ENCODE assay signal across 27 cellular contexts in the genomic region with DNA sequence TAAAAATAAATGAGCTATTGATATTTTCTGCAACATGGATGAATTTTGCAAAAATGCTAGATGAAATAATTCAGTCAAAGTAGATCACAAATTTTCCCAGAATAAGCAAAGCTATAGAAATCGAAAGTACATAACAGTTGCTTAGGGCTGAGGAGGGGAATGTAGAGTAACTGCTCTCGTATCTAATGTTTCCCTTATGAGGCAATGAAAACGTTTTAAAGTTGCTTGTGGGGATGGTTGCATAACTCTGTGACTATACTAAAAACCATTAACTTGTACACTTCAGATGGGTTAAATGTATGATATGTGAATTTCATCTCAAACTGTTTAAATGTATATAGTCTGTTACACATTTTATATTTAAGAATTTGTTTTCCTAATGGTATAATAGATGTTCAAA.
DNase-seq lines count a peak whose midpoint lies in the region; ATAC-seq, FAIRE-seq and TF ChIP-seq lines count a peak whose summit lies in the region.
"Had no signal": no experiment of that assay in that cellular context is flagged by ENCODE, and none has a peak within 500 bp of the region (broad histone marks: within the 10 kb centered on the region; RNA-seq: fewer than 3 reads in every experiment).

No MANE protein-coding gene starts in this region.

- H2AK9ac ChIP-seq in IMR-90 (replicated peaks; ENCODE audit: low read depth, low read length, poor library complexity), result no peak overlapping the region

- H4K20me1 ChIP-seq in IMR-90 (ENCODE audit: insufficient read depth, low read length), result no peaks in the 10 kb centered on the region

- no peaks in the 10 kb centered on the region for H3K36me3 Mint-ChIP-seq in Calu3 (ENCODE audit: insufficient read depth, unreplicated experiment)

- CTCF ChIA-PET in IMR-90 (lab: Yijun Ruan, JAX) (no interaction called here), Calu3 (lab: Charles Lee) (no interaction called here)

- no peak overlapping the region for H2AFZ ChIP-seq in IMR-90 (replicated peaks; ENCODE audit: low read length, poor library complexity)

- no peak overlapping the region for H2BK5ac ChIP-seq in IMR-90 (ENCODE audit: low read depth, low read length, poor library complexity, severe bottlenecking)

- DNase-seq in AG09309 (ENCODE audit: low read depth) (peak; percentile 21), IMR-90 (peak; percentile 64), SIG-M5 treated with dmso at 0.1 percent for 504 hours (lab: John Stamatoyannopoulos, UW; ENCODE audit: unreplicated experiment) (peak; percentile 92), fibroblast of pulmonary artery (ENCODE audit: low read depth) (peak; percentile 4), kidney (no peak), NCI-H187 (lab: John Stamatoyannopoulos, UW) (no peak), Calu3 (no peak)
- DNase-seq in activated effector memory CD4-positive, alpha-beta T cell treated with anti-CD3 and anti-CD28 coated beads, Interleukin-2, amount 50 U/mL, for 16 hours, result no peak
- DNase-seq: activated B cell treated with CpG ODN at 0.5 μM for 24 hours, aorta, C1 segment of cervical spinal cord, Caco-2, caudate nucleus, dermis blood vessel endothelial cell, DND-41, NCI-H146, NCI-H2171, NCI-H524, T1000 had no signal

- no peak overlapping the region for H3K14ac ChIP-seq in IMR-90 (replicated peaks; ENCODE audit: low read depth, low read length)

- in situ Hi-C loops in IMR-90 (cut with MboI; ENCODE audit: low sequenced_read_pairs), result no loop called here

- no peak for TF ChIP-seq RAD21 in IMR-90 (IDR thresholded peaks at IDR 0.05; ENCODE audit: low read length)

- H3K9me3 ChIP-seq in IMR-90 (ENCODE audit: control insufficient read depth, insufficient read depth, low read length) (no peaks in the 10 kb centered on the region), kidney (ENCODE audit: control insufficient read depth in 1 of 2, low read length in 2 of 2) (no peaks in the 10 kb centered on the region)
- H3K9me3 ChIP-seq: A549, Caco-2, prostate gland had no signal

- ATAC-seq in IMR-90 (ENCODE audit: low read depth), result peak; percentile 75
- ATAC-seq: A549 had no signal

- no peak overlapping the region for H3K4ac ChIP-seq in IMR-90 (ENCODE audit: low read depth, low read length)

- intact Hi-C loops in IMR-90 (cut with micrococcal nuclease), result no loop called here
- intact Hi-C loops in kidney (cut with DNase I), result no loop called here
- intact Hi-C loops in Calu3 (cut with micrococcal nuclease; ENCODE audit: unreplicated experiment), result no loop called here

- no CpG with 5 or more reads among the region's 3 CpGs for WGBS in IMR-90 (ENCODE audit: extremely low coverage in 2 of 2, insufficient read length in 1 of 2), 2 experiments

- H3K56ac ChIP-seq in IMR-90 (ENCODE audit: extremely low read depth, insufficient read depth, low read length), result no peak overlapping the region

- no peak overlapping the region for H3K23ac ChIP-seq in IMR-90 (ENCODE audit: low read depth, low read length)

- no peaks in the 10 kb centered on the region for H3K4me1 Mint-ChIP-seq in Calu3 (ENCODE audit: low read depth, unreplicated experiment)
- H3K4me1 Mint-ChIP-seq: activated B cell treated with CpG ODN at 0.5 μM for 24 hours; activated naive CD4-positive, alpha-beta T cell treated with anti-CD3 and anti-CD28 coated beads, Interleukin-2, amount 50 U/mL, for 24 hours had no signal

- no peaks in the 10 kb centered on the region for H3K9me3 Mint-ChIP-seq in Calu3 (ENCODE audit: low read depth, unreplicated experiment)
- H3K9me3 Mint-ChIP-seq: activated B cell treated with CpG ODN at 0.5 μM for 24 hours; activated naive CD4-positive, alpha-beta T cell treated with anti-CD3 and anti-CD28 coated beads, Interleukin-2, amount 50 U/mL, for 24 hours; activated T-helper 1 cell treated with anti-CD3 and anti-CD28 coated beads, Interleukin-12 subunit alpha, Interleukin-12 subunit beta, Interleukin-2, Interleukin-4 antibody, amounts not matched to agents 30 ng/mL and 10 ng/mL and 1 ng/mL, durations not matched to agents 14 hours and 24 hours and 36 hours; type B pancreatic cell had no signal

- no peak overlapping the region for H4K8ac ChIP-seq in IMR-90 (ENCODE audit: low read depth in 2 of 2, low read length in 2 of 2)

- H3K4me1 ChIP-seq in IMR-90 (ENCODE audit: control insufficient read depth, insufficient read depth, low read length) (no peaks in the 10 kb centered on the region), kidney (ENCODE audit: control insufficient read depth in 1 of 2, insufficient read depth in 1 of 2, low read depth in 1 of 2, low read length in 2 of 2) (no peaks in the 10 kb centered on the region)
- H3K4me1 ChIP-seq: A549, Caco-2, prostate gland had no signal

- dilution Hi-C loops in IMR-90 (cut with HindIII; ENCODE audit: low sequenced_read_pairs, unreplicated experiment), result no loop called here

- no peak overlapping the region for H3K27ac Mint-ChIP-seq in Calu3 (ENCODE audit: unreplicated experiment)
- H3K27ac Mint-ChIP-seq: activated B cell treated with CpG ODN at 0.5 μM for 24 hours; activated naive CD4-positive, alpha-beta T cell treated with anti-CD3 and anti-CD28 coated beads, Interleukin-2, amount 50 U/mL, for 24 hours; activated T-helper 1 cell treated with anti-CD3 and anti-CD28 coated beads, Interleukin-12 subunit alpha, Interleukin-12 subunit beta, Interleukin-2, Interleukin-4 antibody, amounts not matched to agents 30 ng/mL and 10 ng/mL and 1 ng/mL, durations not matched to agents 14 hours and 24 hours and 36 hours; type B pancreatic cell had no signal

- no peak overlapping the region for H2BK120ac ChIP-seq in IMR-90 (ENCODE audit: low read depth, low read length)

- H3K4me3 Mint-ChIP-seq in Calu3 (ENCODE audit: low read depth, unreplicated experiment), result no peak overlapping the region
- H3K4me3 Mint-ChIP-seq: activated B cell treated with CpG ODN at 0.5 μM for 24 hours; activated naive CD4-positive, alpha-beta T cell treated with anti-CD3 and anti-CD28 coated beads, Interleukin-2, amount 50 U/mL, for 24 hours; activated T-helper 1 cell treated with anti-CD3 and anti-CD28 coated beads, Interleukin-12 subunit alpha, Interleukin-12 subunit beta, Interleukin-2, Interleukin-4 antibody, amounts not matched to agents 30 ng/mL and 10 ng/mL and 1 ng/mL, durations not matched to agents 14 hours and 24 hours and 36 hours; type B pancreatic cell had no signal

- no peak overlapping the region for H3K27ac ChIP-seq in IMR-90 (ENCODE audit: insufficient read depth, low read length)
- no peak overlapping the region for H3K27ac ChIP-seq in kidney (ENCODE audit: low read depth in 2 of 2, low read length in 2 of 2)
- H3K27ac ChIP-seq: A549, prostate gland, RWPE1 had no signal

- no peaks in the 10 kb centered on the region for H3K27me3 Mint-ChIP-seq in Calu3 (ENCODE audit: unreplicated experiment)
- H3K27me3 Mint-ChIP-seq: activated B cell treated with CpG ODN at 0.5 μM for 24 hours; activated naive CD4-positive, alpha-beta T cell treated with anti-CD3 and anti-CD28 coated beads, Interleukin-2, amount 50 U/mL, for 24 hours; type B pancreatic cell had no signal

- H3K4me2 ChIP-seq in IMR-90 (ENCODE audit: low read depth, low read length), result no peak overlapping the region
- H3K4me2 ChIP-seq: A549 had no signal

- no peak overlapping the region for H2BK20ac ChIP-seq in IMR-90 (ENCODE audit: low read depth, low read length)

- TF ChIP-seq POLR2A in IMR-90 (IDR thresholded peaks at IDR 0.05; ENCODE audit: low read depth, low read length), result no peak

- BruUV-seq in IMR-90 (replicated peaks; lab: Mats Ljungman, UMichigan), result no TSS peak
- BruUV-seq in Calu3 (replicated peaks; lab: Mats Ljungman, UMichigan), result no TSS peak

- H3K79me1 ChIP-seq in IMR-90 (ENCODE audit: low read depth in 1 of 2, low read length in 2 of 2), result no peaks in the 10 kb centered on the region

- FAIRE-seq in kidney (lab: Jason Lieb, UNC), result no peak
- FAIRE-seq: A549, GM12892, GM19239 had no signal

- no peak overlapping the region for H2AK5ac ChIP-seq in IMR-90 (ENCODE audit: low read depth, low read length)

- no peak overlapping the region for H3K4me3 ChIP-seq in AG09309 (ENCODE audit: control insufficient read depth, low read depth, low read length)
- H3K4me3 ChIP-seq in IMR-90 (ENCODE audit: insufficient read depth, low read depth, low read length), result no peak overlapping the region
- no peak overlapping the region for H3K4me3 ChIP-seq in fibroblast of pulmonary artery (replicated peaks; ENCODE audit: low read depth, low read length)
- H3K4me3 ChIP-seq in kidney (ENCODE audit: low read length in 2 of 2), result no peak overlapping the region
- H3K4me3 ChIP-seq: A549, prostate gland had no signal

- no peak overlapping the region for H3K18ac ChIP-seq in IMR-90 (ENCODE audit: low read depth, low read length)

- no peak overlapping the region for H4K91ac ChIP-seq in IMR-90 (ENCODE audit: insufficient read depth, low read depth, low read length)

- H3K36me3 ChIP-seq in IMR-90 (ENCODE audit: control insufficient read depth, insufficient read depth, low read length) (no peaks in the 10 kb centered on the region), kidney (ENCODE audit: control insufficient read depth in 1 of 2, insufficient read depth in 2 of 2, low read length in 2 of 2) (no peaks in the 10 kb centered on the region)
- H3K36me3 ChIP-seq: prostate gland had no signal

- H3K27me3 ChIP-seq in IMR-90 (ENCODE audit: control insufficient read depth, insufficient read depth, low read length), result no peaks in the 10 kb centered on the region

- POLR2A ChIA-PET in IMR-90 (lab: Charles Lee; ENCODE audit: unreplicated experiment), result no interaction called here

- H3K9ac ChIP-seq in IMR-90 (ENCODE audit: low read depth, low read length), result no peak overlapping the region
- no peak overlapping the region for H3K9ac ChIP-seq in kidney (ENCODE audit: low read length in 2 of 2)

- TF ChIP-seq CTCF in AG09309 (IDR thresholded peaks at IDR 0.05; ENCODE audit: control insufficient read depth, insufficient read depth, low read depth, low read length, missing control alignments), result no peak
- no peak for TF ChIP-seq CTCF in IMR-90 (conservative IDR thresholded peaks at IDR 0.05; ENCODE audit: low read depth, low read length)
- no peak for TF ChIP-seq CTCF in fibroblast of pulmonary artery (IDR thresholded peaks at IDR 0.05; ENCODE audit: low read length, missing control alignments)
- TF ChIP-seq CTCF in kidney (IDR thresholded peaks at IDR 0.05; ENCODE audit: borderline replicate concordance, extremely low read depth, insufficient read depth), result no peak
- no peak for TF ChIP-seq CTCF in Calu3 (IDR thresholded peaks at IDR 0.05; ENCODE audit: unreplicated experiment)

- H2BK15ac ChIP-seq in IMR-90 (ENCODE audit: low read depth, low read length), result no peak overlapping the region

- H3K9me1 ChIP-seq in IMR-90 (ENCODE audit: insufficient read depth, low read length), result no peaks in the 10 kb centered on the region

- no peak overlapping the region for H4K5ac ChIP-seq in IMR-90 (ENCODE audit: low read depth, low read length)

TF ChIP-seq in IMR-90, 13 proteins besides CTCF, POLR2A, EP300 and RAD21:
- TF ChIP-seq MAFK (IDR thresholded peaks at IDR 0.05; ENCODE audit: low read depth, low read length) (no peak), CEBPB (IDR thresholded peaks at IDR 0.05; ENCODE audit: low read depth, low read length) (peak; percentile 74)

Comparison
In these comparisons a context has a peak if more than half of its experiments do, and no peak if none do; other contexts are left out.
1. DNase-seq: peak in AG09309 (single experiment), IMR-90 (single experiment), SIG-M5 treated with dmso at 0.1 percent for 504 hours (single experiment) and fibroblast of pulmonary artery (single experiment); none in kidney (single experiment), activated effector memory CD4-positive, alpha-beta T cell treated with anti-CD3 and anti-CD28 coated beads, Interleukin-2, amount 50 U/mL, for 16 hours (single experiment), NCI-H187 (0 of 2) and Calu3 (single experiment).